ENCODE assay signal across 17 cellular contexts in genomic region chr16:51237207-51237606, GRCh38.
DNase-seq lines count a peak whose midpoint lies in the region; ATAC-seq, FAIRE-seq and TF ChIP-seq lines count a peak whose summit lies in the region.
"Had no signal": no experiment of that assay in that cellular context is flagged by ENCODE, and none has a peak within 500 bp of the region (broad histone marks: within the 10 kb centered on the region; RNA-seq: fewer than 3 reads in every experiment).

No MANE protein-coding gene starts in this region.

- H3K9me3 ChIP-seq in HUES64 (ENCODE audit: insufficient read depth, low read depth, low read length) (no peaks in the 10 kb centered on the region), H1 (ENCODE audit: insufficient read depth in 2 of 2, low read depth in 1 of 2, low read length in 1 of 2) (0 out of 4 replicates have a peak, but pooled peaks cover 0 to 5% of the 10 kb centered on the region in 2 experiments), neural cell (ENCODE audit: low read length) (no peaks in the 10 kb centered on the region)
- H3K9me3 ChIP-seq: HAP-1, Peyer's patch, SK-N-SH had no signal

- ATAC-seq in HG02798 (IDR thresholded peaks at IDR 0.05; ENCODE audit: poor library complexity, unreplicated experiment): no peak

- H3K14ac ChIP-seq in H1 (ENCODE audit: insufficient read length): no peak overlapping the region

- peaks cover 0 to 9% of the 10 kb centered on the region in 2 experiments for H4K20me1 ChIP-seq in H1 (replicated peaks in 1 of 2; ENCODE audit: control insufficient read depth in 1 of 2, insufficient read depth in 2 of 2, low read length in 2 of 2)
- no peaks in the 10 kb centered on the region for H4K20me1 ChIP-seq in neural cell (ENCODE audit: insufficient read depth)

- no peak overlapping the region for H4K8ac ChIP-seq in H1 (ENCODE audit: extremely low read depth, insufficient read depth, low read length)

- peaks cover 11% of the 10 kb centered on the region; the same call in 1 of the 2 replicates for H3K23me2 ChIP-seq in H1 (ENCODE audit: low read depth, low read length)

- no peak for FAIRE-seq in H1 (lab: Jason Lieb, UNC)
- FAIRE-seq: GM19239 had no signal

- H3K79me2 ChIP-seq in H1 (ENCODE audit: control insufficient read depth in 1 of 2, insufficient read depth in 2 of 2, low read length in 2 of 2): no peaks in the 10 kb centered on the region
- H3K79me2 ChIP-seq in neural cell (replicated peaks; ENCODE audit: insufficient read depth, low read length): no peaks in the 10 kb centered on the region

- whole genome bisulfite sequencing in HUES64: 75% methylated on average over 2 of the region's 2 CpGs
- 100% methylated on average over 2 of the region's 2 CpGs; no CpG with 5 or more reads in 1 of the 2 experiments for WGBS in H1 (ENCODE audit: extremely low coverage in 1 of 2, insufficient coverage in 1 of 2, insufficient read length in 1 of 2, insufficient replicate concordance in 2 of 2, low coverage in 1 of 2, low lambda C conversion rate in 2 of 2, missing lambda C conversion rate in 1 of 2), 2 experiments

- H3K9me2 ChIP-seq in neural cell (ENCODE audit: insufficient read depth, low read length): no peaks in the 10 kb centered on the region
- H3K9me2 ChIP-seq: SK-N-SH had no signal

- H4K5ac ChIP-seq in H1 (ENCODE audit: insufficient read length, low read depth, low read length): no peak overlapping the region

- H2BK15ac ChIP-seq in H1 (ENCODE audit: low read length): 0 out of 2 replicates have a peak overlapping the region, but pooled peaks have one; percentile 16

- H3F3A ChIP-seq in neural cell (ENCODE audit: insufficient read depth, low read length, poor library complexity, severe bottlenecking): no peaks in the 10 kb centered on the region

- H3K9ac ChIP-seq in HUES64 (ENCODE audit: low read depth, low read length): no peak overlapping the region
- no peak overlapping the region for H3K9ac ChIP-seq in H1 (replicated peaks in 1 of 4; ENCODE audit: extremely low read depth in 1 of 4, low read depth in 3 of 4, low read length in 3 of 4)
- H3K9ac ChIP-seq in neural cell (ENCODE audit: low read length): no peak overlapping the region
- H3K9ac ChIP-seq: KMS-11, SK-N-SH had no signal

- TF ChIP-seq EP300 in H1 (IDR thresholded peaks at IDR 0.05; ENCODE audit: borderline replicate concordance in 1 of 2, low read depth in 2 of 2, low read length in 2 of 2) (no peak), neural cell (conservative IDR thresholded peaks at IDR 0.05; ENCODE audit: poor library complexity, severe bottlenecking) (no peak)

- H2AFZ ChIP-seq in H1 (ENCODE audit: low read length): no peak overlapping the region
- H2AFZ ChIP-seq in neural cell (ENCODE audit: low read depth, low read length): peak overlapping the region; percentile 47

- H3K18ac ChIP-seq in H1 (ENCODE audit: extremely low read depth, low read length): peak overlapping the region; percentile 81; the same call in 1 of the 2 replicates

- H3K36me3 ChIP-seq in HUES64 (ENCODE audit: insufficient read depth, low read length) (no peaks in the 10 kb centered on the region), H1 (ENCODE audit: control insufficient read depth in 2 of 4, insufficient read depth in 4 of 4, low read length in 3 of 4) (no peaks in the 10 kb centered on the region), neural cell (ENCODE audit: insufficient read depth, low read length) (no peaks in the 10 kb centered on the region)
- H3K36me3 ChIP-seq: HAP-1, Peyer's patch had no signal

- POLR2A ChIA-PET in H1 (lab: Charles Lee; ENCODE audit: partially characterized antibody): interaction anchor here (1.0 kb wide), 1 partner anchor 16 kb away, joined by 4 read pairs; no protein-coding TSS in a partner anchor

- H2BK20ac ChIP-seq in H1 (ENCODE audit: low read length): no peak overlapping the region; the same call in 1 of the 2 replicates

- peak overlapping the region; percentile 18; the same call in 1 of the 2 replicates for H2BK12ac ChIP-seq in H1 (ENCODE audit: low read depth, low read length)

- H4K91ac ChIP-seq in H1 (replicated peaks; ENCODE audit: insufficient read length, low read length): no peak overlapping the region

- TF ChIP-seq RAD21 in H1 (IDR thresholded peaks at IDR 0.05 in 1 of 2, conservative IDR thresholded peaks at IDR 0.05 in 1 of 2; ENCODE audit: low read depth in 2 of 2, low read length in 2 of 2): no peak
- TF ChIP-seq RAD21 in neural cell (conservative IDR thresholded peaks at IDR 0.05): no peak

- H3K27ac ChIP-seq in HUES64 (ENCODE audit: low read depth, low read length) (peak overlapping the region; percentile 22; the same call in 1 of the 2 replicates), H1 (ENCODE audit: low read depth, low read length) (no peak overlapping the region), neural cell (ENCODE audit: low read length) (no peak overlapping the region)
- H3K27ac ChIP-seq: KMS-11, Peyer's patch had no signal

- TF ChIP-seq CTCF in H1 (IDR thresholded peaks at IDR 0.05; ENCODE audit: control extremely low read depth in 1 of 3, insufficient read depth in 1 of 3, low read depth in 1 of 3, low read length in 3 of 3) (no peak), neural cell (IDR thresholded peaks at IDR 0.05; ENCODE audit: poor library complexity, severe bottlenecking) (no peak)

- H3K79me1 ChIP-seq in H1 (ENCODE audit: low read depth, low read length): no peaks in the 10 kb centered on the region

- DNase-seq in H1 (ENCODE audit: low read depth in 1 of 2, low spot score in 2 of 2): no peak
- peak; percentile 45 for DNase-seq in superior temporal gyrus (ENCODE audit: extremely low spot score)
- no peak for DNase-seq in SIG-M5 (lab: John Stamatoyannopoulos, UW)
- DNase-seq in HuH-7.5 (ENCODE audit: low spot score): no peak
- DNase-seq: EL, NCI-H1436 treated with DMSO at 0.1 percent for 48 hours, NCI-H2227 treated with DMSO at 0.1 percent for 48 hours, NCI-H524, Peyer's patch, Right ventricle myocardium superior, SK-N-SH had no signal

- no peak overlapping the region for H3K4ac ChIP-seq in H1 (replicated peaks; ENCODE audit: insufficient read length, low read depth, low read length)

- H3K56ac ChIP-seq in H1 (replicated peaks; ENCODE audit: insufficient read length, low read depth, low read length): no peak overlapping the region

- H3K4me2 ChIP-seq in H1 (ENCODE audit: insufficient read depth in 1 of 2, low read depth in 2 of 2, low read length in 2 of 2) (peak overlapping the region in 1 of 2 experiments; percentile 11; a peak in 1 of 4 replicates), neural cell (ENCODE audit: low read length) (no peak overlapping the region)
- H3K4me2 ChIP-seq: KMS-11, SK-N-SH had no signal

- no peak overlapping the region for H3K4me3 ChIP-seq in HUES64 (ENCODE audit: low read length)
- H3K4me3 ChIP-seq in H1 (ENCODE audit: extremely low read depth in 1 of 4, insufficient read depth in 2 of 4, low read depth in 3 of 4, low read length in 4 of 4): no peak overlapping the region; a peak in 1 of 8 replicates
- no peak overlapping the region for H3K4me3 ChIP-seq in neural cell (ENCODE audit: low read length)
- H3K4me3 ChIP-seq: HAP-1, Peyer's patch had no signal

- no peak for TF ChIP-seq POLR2A in H1 (IDR thresholded peaks at IDR 0.05; ENCODE audit: control extremely low read depth in 1 of 2, low read depth in 2 of 2, low read length in 2 of 2)

- H3K4me1 ChIP-seq in HUES64 (ENCODE audit: insufficient read depth, low read length) (peaks cover 25% of the 10 kb centered on the region), H1 (replicated peaks in 1 of 4; ENCODE audit: control insufficient read depth in 3 of 4, insufficient read depth in 4 of 4, low read length in 3 of 4) (peaks cover 0 to 12% (median 7%) of the 10 kb centered on the region in 4 experiments; a peak in 6 of 7 replicates)
- H3K4me1 ChIP-seq: Peyer's patch had no signal

- H3K23ac ChIP-seq in H1 (ENCODE audit: insufficient read length): no peak overlapping the region

- H2BK120ac ChIP-seq in H1 (replicated peaks; ENCODE audit: low read depth, low read length): no peak overlapping the region

- CTCF ChIA-PET in H1 (lab: Charles Lee; ENCODE audit: partially characterized antibody): no interaction called here

- no peak overlapping the region for H2BK5ac ChIP-seq in H1 (ENCODE audit: low read depth, low read length)

- H3K27me3 ChIP-seq in HUES64 (ENCODE audit: insufficient read depth, low read length): 0 out of 2 replicates have a peak, but pooled peaks cover 4% of the 10 kb centered on the region
- H3K27me3 ChIP-seq in H1 (replicated peaks in 1 of 4; ENCODE audit: control insufficient read depth in 3 of 4, extremely low read depth in 1 of 4, insufficient read depth in 3 of 4, low read length in 3 of 4): 0 out of 7 replicates have a peak, but pooled peaks cover 0 to 3% (median 0%) of the 10 kb centered on the region in 4 experiments
- H3K27me3 ChIP-seq in neural cell (ENCODE audit: insufficient read depth, low read depth, low read length): no peaks in the 10 kb centered on the region
- H3K27me3 ChIP-seq: Peyer's patch had no signal

- no peak overlapping the region for H2AK5ac ChIP-seq in H1 (ENCODE audit: low read depth, low read length)

TF ChIP-seq in H1, 55 proteins besides CTCF, POLR2A, EP300 and RAD21 (continues in another document):
- TF ChIP-seq CHD1 (IDR thresholded peaks at IDR 0.05; ENCODE audit: low read depth, low read length): no peak
- TF ChIP-seq GTF2F1 (IDR thresholded peaks at IDR 0.05; ENCODE audit: borderline replicate concordance, low read depth, low read length): no peak

TF ChIP-seq in neural cell, 6 proteins besides CTCF, POLR2A, EP300 and RAD21 (continues in another document):
- no peak for TF ChIP-seq TAF1 (IDR thresholded peaks at IDR 0.05; ENCODE audit: low read depth)
- no peak for TF ChIP-seq EZH2 (IDR thresholded peaks at IDR 0.05; ENCODE audit: borderline replicate concordance, insufficient read depth, low read length, poor library complexity, severe bottlenecking)
